In the genomic region with DNA sequence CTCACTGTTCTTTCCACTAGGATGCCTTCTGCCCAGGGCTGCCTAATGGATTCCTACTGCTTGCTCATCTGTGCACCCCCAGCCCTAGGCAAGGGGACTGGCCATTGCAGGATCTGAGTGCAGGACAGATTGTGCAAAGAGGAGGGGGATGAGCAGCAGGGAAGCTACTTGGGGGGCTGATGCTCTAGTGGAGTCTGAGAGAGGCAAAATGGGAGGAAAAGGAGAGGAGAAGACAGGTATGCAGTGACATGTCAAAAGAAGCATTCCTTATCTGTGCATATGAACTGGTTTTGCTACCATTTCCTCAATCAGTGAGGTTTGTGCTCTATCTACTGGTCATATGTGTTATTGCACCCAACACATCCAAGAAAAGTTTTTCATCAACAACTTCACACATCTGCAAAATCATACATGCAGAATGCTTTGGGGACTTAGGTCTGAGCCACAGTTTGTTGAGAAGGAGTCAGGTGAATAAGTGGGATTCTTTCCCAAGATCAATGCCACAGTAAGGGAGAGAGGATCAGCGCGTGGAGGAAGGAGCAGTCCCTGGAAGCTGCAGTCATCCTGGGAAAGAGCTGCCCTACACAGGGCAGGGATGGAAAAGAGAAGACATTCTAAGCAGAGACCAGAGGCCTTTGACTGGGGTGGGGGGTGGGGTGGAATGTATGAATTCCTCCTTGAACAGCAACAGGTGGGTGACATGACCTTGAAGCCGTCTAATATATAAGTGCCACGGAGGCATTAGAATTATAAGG, we compare ENCODE assay signal across 8 cellular contexts. TPM values are rescaled to one million over a fixed set of nuclear protein-coding genes. Genes with fewer than 3 reads are reported as not detected.
DNase-seq lines count a peak whose midpoint lies in the region; ATAC-seq and TF ChIP-seq lines count a peak whose summit lies in the region.

No MANE protein-coding gene starts in this region.

- H3K4me3 ChIP-seq in Peyer's patch (no peak overlapping the region), fibroblast of mammary gland (ENCODE audit: control insufficient read depth, low read depth, low read length) (no peak overlapping the region), neutrophil (ENCODE audit: low read depth in 1 of 2, low read length in 1 of 2) (no peak overlapping the region)

- H3K27ac ChIP-seq in Peyer's patch (no peak overlapping the region), neutrophil (no peak overlapping the region)

- TF ChIP-seq CTCF in GM13977 (IDR thresholded peaks at IDR 0.05; ENCODE audit: extremely low read depth, insufficient read depth, missing control alignments) (peak; percentile 54), Peyer's patch (IDR thresholded peaks at IDR 0.05) (peak; percentile 34 to 89 (median 70)), fibroblast of mammary gland (conservative IDR thresholded peaks at IDR 0.05; ENCODE audit: control insufficient read depth, insufficient read depth, low read depth, low read length) (peak; percentile 69), neutrophil (IDR thresholded peaks at IDR 0.05) (peak; percentile 83)

- H3K36me3 ChIP-seq in Peyer's patch = peaks cover 0 to 37% (median 0%) of the 10 kb centered on the region in 3 donors
- H3K36me3 ChIP-seq in neutrophil = no peaks in the 10 kb centered on the region

- ATAC-seq in HG03439 (IDR thresholded peaks at IDR 0.05; ENCODE audit: unreplicated experiment) (peak; percentile 64), HG02973 (IDR thresholded peaks at IDR 0.05; ENCODE audit: unreplicated experiment) (no peak)

- H3K9me3 ChIP-seq in Peyer's patch (no peaks in the 10 kb centered on the region), neutrophil (no peaks in the 10 kb centered on the region)

- no peaks in the 10 kb centered on the region for H3K36me3 Mint-ChIP-seq in activated T-cell treated with anti-CD3 and anti-CD28 coated beads, Interleukin-2, amount 50 U/mL, for 24 hours (ENCODE audit: low read depth)

- H3K27ac Mint-ChIP-seq in activated T-cell treated with anti-CD3 and anti-CD28 coated beads, Interleukin-2, amount 50 U/mL, for 24 hours = no peak overlapping the region

- no peak overlapping the region for H3K4me3 Mint-ChIP-seq in activated T-cell treated with anti-CD3 and anti-CD28 coated beads, Interleukin-2, amount 50 U/mL, for 24 hours

- no peaks in the 10 kb centered on the region for H3K4me1 Mint-ChIP-seq in activated T-cell treated with anti-CD3 and anti-CD28 coated beads, Interleukin-2, amount 50 U/mL, for 24 hours (ENCODE audit: low read depth)

- H3K9me3 Mint-ChIP-seq in activated T-cell treated with anti-CD3 and anti-CD28 coated beads, Interleukin-2, amount 50 U/mL, for 24 hours = no peaks in the 10 kb centered on the region

- no peaks in the 10 kb centered on the region for H3K27me3 Mint-ChIP-seq in activated T-cell treated with anti-CD3 and anti-CD28 coated beads, Interleukin-2, amount 50 U/mL, for 24 hours

- TF ChIP-seq POLR2A in Peyer's patch (IDR thresholded peaks at IDR 0.05) = no peak

- in situ Hi-C loops in GM13977 (cut with MboI; ENCODE audit: low pct_unique_long_range_greater_than_20kb, low sequenced_read_pairs, unreplicated experiment) = no loop called here

- H3K27me3 ChIP-seq in Peyer's patch (no peaks in the 10 kb centered on the region), neutrophil (peaks cover 4% of the 10 kb centered on the region)

- DNase-seq in AML-193 (lab: John Stamatoyannopoulos, UW) = peak; percentile 28 to 39
- peak; percentile 68 for DNase-seq in GM13977 (ENCODE audit: low spot score)
- DNase-seq in Peyer's patch = no peak
- peak; percentile 53 for DNase-seq in fibroblast of mammary gland (ENCODE audit: low read depth)
- DNase-seq in activated T-cell treated with anti-CD3 and anti-CD28 coated beads, Interleukin-2, amount 50 U/mL, for 24 hours = no peak

- H3K4me1 ChIP-seq in Peyer's patch (peaks cover 0 to 5% (median 0%) of the 10 kb centered on the region in 4 donors), neutrophil (ENCODE audit: control insufficient read depth in 1 of 2, insufficient read depth in 1 of 2, low read depth in 1 of 2, low read length in 1 of 2) (peaks cover 14 to 21% of the 10 kb centered on the region in 2 experiments)

RNA-seq across cellular contexts. Expression of a gene that starts 14.4 kb away (rescaled TPM):
- 100 to 1,000 TPM in 3 of 4 donors, 1 to 10 TPM in 1; 8.3 to 272 (median 210) TPM for total RNA-seq in Peyer's patch

Comparison
In these comparisons a context has a peak if more than half of its experiments do, and no peak if none do; other contexts are left out.
1. DNase-seq: peak in AML-193 (2 of 2), GM13977 (single experiment) and fibroblast of mammary gland (single experiment); none in Peyer's patch (0 of 3) and activated T-cell treated with anti-CD3 and anti-CD28 coated beads, Interleukin-2, amount 50 U/mL, for 24 hours (single experiment).
2. Peak in every context shown above with its lines, with median percentiles within 50 percentile points of each other: CTCF ChIP-seq.